ENCODE assay signal across 11 cellular contexts in genomic region chr9:112249277-112249676, GRCh38.
DNase-seq lines count a peak whose midpoint lies in the region; ATAC-seq and TF ChIP-seq lines count a peak whose summit lies in the region.
"Had no signal": no experiment of that assay in that cellular context is flagged by ENCODE, and none has a peak within 500 bp of the region (broad histone marks: within the 10 kb centered on the region; RNA-seq: fewer than 3 reads in every experiment).

No MANE protein-coding gene starts in this region.

- H3K27ac Mint-ChIP-seq in activated naive CD4-positive, alpha-beta T cell treated with anti-CD3 and anti-CD28 coated beads, Interleukin-2, amount 50 U/mL, for 24 hours: peak overlapping the region; percentile 87
- no peak overlapping the region for H3K27ac Mint-ChIP-seq in activated naive CD4-positive, alpha-beta T cell treated with anti-CD3 and anti-CD28 coated beads for 36 hours
- H3K27ac Mint-ChIP-seq in activated naive CD8-positive, alpha-beta T cell: peak overlapping the region; percentile 74

- peaks cover 28% of the 10 kb centered on the region for H3K36me3 Mint-ChIP-seq in activated naive CD4-positive, alpha-beta T cell treated with anti-CD3 and anti-CD28 coated beads, Interleukin-2, amount 50 U/mL, for 24 hours
- peaks cover 25% of the 10 kb centered on the region for H3K36me3 Mint-ChIP-seq in activated naive CD4-positive, alpha-beta T cell treated with anti-CD3 and anti-CD28 coated beads for 36 hours (ENCODE audit: low read depth)
- H3K36me3 Mint-ChIP-seq in activated naive CD8-positive, alpha-beta T cell: peaks cover 10% of the 10 kb centered on the region

- H3K27ac ChIP-seq in gastrocnemius medialis: no peak overlapping the region
- H3K27ac ChIP-seq: BLaER1 had no signal

- H3K36me3 ChIP-seq in gastrocnemius medialis: peaks cover 0 to 8% of the 10 kb centered on the region in 2 donors

- in situ Hi-C loops in gastrocnemius medialis (cut with MboI; ENCODE audit: low sequenced_read_pairs in 4 of 4): no loop called here

- peak; percentile 88 for ATAC-seq in HG03095 (IDR thresholded peaks at IDR 0.05; ENCODE audit: unreplicated experiment)
- peak; percentile 82 for ATAC-seq in stimulated activated naive CD8-positive, alpha-beta T cell treated with anti-CD3 and anti-CD28 coated beads, Interleukin-15, Interleukin-2, amounts not matched to agents 100 U/mL and 50 U/mL, for 24 hours
- no peak for ATAC-seq in gastrocnemius medialis

- no peaks in the 10 kb centered on the region for H3K9me3 ChIP-seq in gastrocnemius medialis

- TF ChIP-seq CTCF in gastrocnemius medialis (IDR thresholded peaks at IDR 0.05 in 4 of 5, conservative IDR thresholded peaks at IDR 0.05 in 1 of 5): no peak

- H3K9me3 Mint-ChIP-seq in activated naive CD4-positive, alpha-beta T cell treated with anti-CD3 and anti-CD28 coated beads, Interleukin-2, amount 50 U/mL, for 24 hours: no peaks in the 10 kb centered on the region
- peaks cover 1% of the 10 kb centered on the region for H3K9me3 Mint-ChIP-seq in activated naive CD4-positive, alpha-beta T cell treated with anti-CD3 and anti-CD28 coated beads for 36 hours
- H3K9me3 Mint-ChIP-seq in activated naive CD8-positive, alpha-beta T cell (ENCODE audit: low read depth): no peaks in the 10 kb centered on the region
- H3K9me3 Mint-ChIP-seq: IgD-negative memory B cell had no signal

- no peaks in the 10 kb centered on the region for H3K4me1 ChIP-seq in gastrocnemius medialis
- H3K4me1 ChIP-seq: BLaER1 had no signal

- no peaks in the 10 kb centered on the region for H3K27me3 ChIP-seq in gastrocnemius medialis
- H3K27me3 ChIP-seq: BLaER1 had no signal

- CTCF ChIA-PET in activated naive CD4-positive, alpha-beta T cell treated with anti-CD3 and anti-CD28 coated beads for 36 hours (lab: Charles Lee): interaction anchor here (0.7 to 0.9 kb wide), 2 partner anchors 79 to 419 kb away, joined by 3 read pairs; no protein-coding TSS in a partner anchor

- DNase-seq in activated naive CD4-positive, alpha-beta T cell treated with anti-CD3 and anti-CD28 coated beads for 36 hours: no peak
- DNase-seq in stimulated activated naive CD8-positive, alpha-beta T cell treated with anti-CD3 and anti-CD28 coated beads, Interleukin-15, Interleukin-2, amounts not matched to agents 100 U/mL and 50 U/mL, for 24 hours: no peak
- DNase-seq in NCI-H2227 (lab: John Stamatoyannopoulos, UW; ENCODE audit: unreplicated experiment) (no peak), gastrocnemius medialis (no peak)
- DNase-seq in activated CD4-positive, alpha-beta T cell treated with anti-CD3 and anti-CD28 coated beads, Interleukin-2, amount 50 U/mL, for 1 hour: no peak
- DNase-seq: activated CD4-positive, CD25-positive, alpha-beta regulatory T cell had no signal

- H3K27me3 Mint-ChIP-seq in activated naive CD4-positive, alpha-beta T cell treated with anti-CD3 and anti-CD28 coated beads, Interleukin-2, amount 50 U/mL, for 24 hours: no peaks in the 10 kb centered on the region
- no peaks in the 10 kb centered on the region for H3K27me3 Mint-ChIP-seq in activated naive CD4-positive, alpha-beta T cell treated with anti-CD3 and anti-CD28 coated beads for 36 hours (ENCODE audit: low read depth)
- no peaks in the 10 kb centered on the region for H3K27me3 Mint-ChIP-seq in activated naive CD8-positive, alpha-beta T cell
- H3K27me3 Mint-ChIP-seq: IgD-negative memory B cell had no signal

- no peak overlapping the region for H3K4me3 ChIP-seq in gastrocnemius medialis
- H3K4me3 ChIP-seq: BLaER1 had no signal

- intact Hi-C loops in activated naive CD4-positive, alpha-beta T cell treated with anti-CD3 and anti-CD28 coated beads for 36 hours (cut with micrococcal nuclease): loop anchor here (2.0 kb wide), 2 partner anchors 30 to 84 kb away; partner anchors contain the start of gene PTBP3
- intact Hi-C loops in gastrocnemius medialis (cut with DNase I; ENCODE audit: low total_unique reads): no loop called here

- H3K4me1 Mint-ChIP-seq in activated naive CD4-positive, alpha-beta T cell treated with anti-CD3 and anti-CD28 coated beads, Interleukin-2, amount 50 U/mL, for 24 hours: peaks cover 36% of the 10 kb centered on the region
- H3K4me1 Mint-ChIP-seq in activated naive CD4-positive, alpha-beta T cell treated with anti-CD3 and anti-CD28 coated beads for 36 hours (ENCODE audit: low read depth): peaks cover 23% of the 10 kb centered on the region
- H3K4me1 Mint-ChIP-seq in activated naive CD8-positive, alpha-beta T cell (ENCODE audit: low read depth): peaks cover 34% of the 10 kb centered on the region

- no peak for TF ChIP-seq POLR2A in gastrocnemius medialis (IDR thresholded peaks at IDR 0.05)

- peak overlapping the region; percentile 69 for H3K4me3 Mint-ChIP-seq in activated naive CD4-positive, alpha-beta T cell treated with anti-CD3 and anti-CD28 coated beads, Interleukin-2, amount 50 U/mL, for 24 hours
- no peak overlapping the region for H3K4me3 Mint-ChIP-seq in activated naive CD4-positive, alpha-beta T cell treated with anti-CD3 and anti-CD28 coated beads for 36 hours
- H3K4me3 Mint-ChIP-seq in activated naive CD8-positive, alpha-beta T cell: peak overlapping the region; percentile 40
- H3K4me3 Mint-ChIP-seq: IgD-negative memory B cell had no signal

Comparison
In these comparisons a context has a peak if more than half of its experiments do, and no peak if none do; other contexts are left out.
1. ATAC-seq: peak in HG03095 (single experiment) and stimulated activated naive CD8-positive, alpha-beta T cell treated with anti-CD3 and anti-CD28 coated beads, Interleukin-15, Interleukin-2, amounts not matched to agents 100 U/mL and 50 U/mL, for 24 hours (single experiment); none in gastrocnemius medialis (0 of 2).